Comparison of ENCODE assay signal across 25 cellular contexts in genomic region chr2:100256416-100256815, GRCh38.
DNase-seq lines count a peak whose midpoint lies in the region; ATAC-seq, FAIRE-seq and TF ChIP-seq lines count a peak whose summit lies in the region.
"Had no signal": no experiment of that assay in that cellular context is flagged by ENCODE, and none has a peak within 500 bp of the region (broad histone marks: within the 10 kb centered on the region; RNA-seq: fewer than 3 reads in every experiment).

No MANE protein-coding gene starts in this region.

- no peak overlapping the region for H3K9ac ChIP-seq in GM23248
- H3K9ac ChIP-seq in H1 (replicated peaks in 1 of 4; ENCODE audit: extremely low read depth in 1 of 4, low read depth in 3 of 4, low read length in 3 of 4): no peak overlapping the region

- H3K56ac ChIP-seq in H1 (replicated peaks; ENCODE audit: insufficient read length, low read depth, low read length): no peak overlapping the region

- H3K4me2 ChIP-seq in GM23248 (ENCODE audit: unreplicated experiment) (no peak overlapping the region), H1 (ENCODE audit: insufficient read depth in 1 of 2, low read depth in 2 of 2, low read length in 2 of 2) (no peak overlapping the region)

- H3K4me3 ChIP-seq in GM23248 (no peak overlapping the region), H1 (ENCODE audit: extremely low read depth in 1 of 4, insufficient read depth in 2 of 4, low read depth in 3 of 4, low read length in 4 of 4) (no peak overlapping the region)

- CTCF ChIA-PET in H1 (lab: Charles Lee; ENCODE audit: partially characterized antibody): interaction anchor here (10.8 kb wide), 1 partner anchor 8 kb away, joined by 178 read pairs; no protein-coding TSS in a partner anchor

- no peaks in the 10 kb centered on the region for H3F3A ChIP-seq in GM23248 (ENCODE audit: insufficient read depth)

- no peak overlapping the region for H2BK12ac ChIP-seq in H1 (ENCODE audit: low read depth, low read length)

- intact Hi-C loops in cardiac septum (cut with DNase I): no loop called here
- intact Hi-C loops in left cardiac atrium (cut with DNase I): no loop called here

- no peak for TF ChIP-seq POLR2A in H1 (IDR thresholded peaks at IDR 0.05; ENCODE audit: control extremely low read depth in 1 of 2, low read depth in 2 of 2, low read length in 2 of 2)

- H4K20me1 ChIP-seq in GM23248 (ENCODE audit: insufficient read depth) (no peaks in the 10 kb centered on the region), H1 (replicated peaks in 1 of 2; ENCODE audit: control insufficient read depth in 1 of 2, insufficient read depth in 2 of 2, low read length in 2 of 2) (no peaks in the 10 kb centered on the region)

- no peaks in the 10 kb centered on the region for H3K23me2 ChIP-seq in H1 (ENCODE audit: low read depth, low read length)

- no peaks in the 10 kb centered on the region for H3K79me2 ChIP-seq in GM23248 (ENCODE audit: insufficient read depth)
- no peaks in the 10 kb centered on the region for H3K79me2 ChIP-seq in H1 (ENCODE audit: control insufficient read depth in 1 of 2, insufficient read depth in 2 of 2, low read length in 2 of 2)

- H4K91ac ChIP-seq in H1 (replicated peaks; ENCODE audit: insufficient read length, low read length): no peak overlapping the region

- no peak for TF ChIP-seq RAD21 in H1 (IDR thresholded peaks at IDR 0.05 in 1 of 2, conservative IDR thresholded peaks at IDR 0.05 in 1 of 2; ENCODE audit: low read depth in 2 of 2, low read length in 2 of 2)

- H3K4me1 ChIP-seq in GM23248 (ENCODE audit: insufficient read depth): no peaks in the 10 kb centered on the region
- no peaks in the 10 kb centered on the region for H3K4me1 ChIP-seq in H1 (replicated peaks in 1 of 4; ENCODE audit: control insufficient read depth in 3 of 4, insufficient read depth in 4 of 4, low read length in 3 of 4)

- H3K27me3 ChIP-seq in GM23248 (replicated peaks; ENCODE audit: insufficient read depth): peaks cover 6% of the 10 kb centered on the region
- H3K27me3 ChIP-seq in H1 (replicated peaks in 1 of 4; ENCODE audit: control insufficient read depth in 3 of 4, extremely low read depth in 1 of 4, insufficient read depth in 3 of 4, low read length in 3 of 4): no peaks in the 10 kb centered on the region

- 63 to 65% methylated on average over 8 to 11 of the region's 11 CpGs for WGBS in GM23248 (ENCODE audit: low coverage in 1 of 2, low lambda C conversion rate in 2 of 2, missing lambda C conversion rate in 2 of 2), 2 experiments
- WGBS in H1 (ENCODE audit: extremely low coverage in 1 of 2, insufficient coverage in 1 of 2, insufficient read length in 1 of 2, insufficient replicate concordance in 2 of 2, low coverage in 1 of 2, low lambda C conversion rate in 2 of 2, missing lambda C conversion rate in 1 of 2), 2 experiments: 88% methylated on average over 11 of the region's 11 CpGs; no CpG with 5 or more reads in 1 of the 2 experiments

- H3K79me1 ChIP-seq in H1 (ENCODE audit: low read depth, low read length): no peaks in the 10 kb centered on the region

- in situ Hi-C loops in GM23248 (cut with MboI): loop anchor here (10.0 kb wide), 1 partner anchor 702 kb away; no protein-coding TSS in a partner anchor

- ATAC-seq in left cardiac atrium: no peak
- ATAC-seq in GM19328 (IDR thresholded peaks at IDR 0.05; ENCODE audit: unreplicated experiment): no peak
- ATAC-seq: Panc1 had no signal

- H3K9me2 ChIP-seq in GM23248 (ENCODE audit: insufficient read depth): no peaks in the 10 kb centered on the region

- no peaks in the 10 kb centered on the region for H3K9me3 ChIP-seq in GM23248 (ENCODE audit: low read depth)
- H3K9me3 ChIP-seq in H1 (ENCODE audit: insufficient read depth in 2 of 2, low read depth in 1 of 2, low read length in 1 of 2): no peaks in the 10 kb centered on the region

- peak overlapping the region; percentile 52; the same call in 1 of the 2 replicates for H4K8ac ChIP-seq in H1 (ENCODE audit: extremely low read depth, insufficient read depth, low read length)

- H2AFZ ChIP-seq in GM23248 (no peak overlapping the region), H1 (ENCODE audit: low read length) (no peak overlapping the region)

- no peak for TF ChIP-seq EP300 in H1 (IDR thresholded peaks at IDR 0.05; ENCODE audit: borderline replicate concordance in 1 of 2, low read depth in 2 of 2, low read length in 2 of 2)

- POLR2A ChIA-PET in H1 (lab: Charles Lee; ENCODE audit: partially characterized antibody): no interaction called here

- H2BK120ac ChIP-seq in H1 (replicated peaks; ENCODE audit: low read depth, low read length): no peak overlapping the region

- no peak overlapping the region for H3K27ac ChIP-seq in GM23248
- H3K27ac ChIP-seq in H1 (ENCODE audit: low read depth, low read length): no peak overlapping the region

- no peak for TF ChIP-seq CTCF in H1 (IDR thresholded peaks at IDR 0.05; ENCODE audit: control extremely low read depth in 1 of 3, insufficient read depth in 1 of 3, low read depth in 1 of 3, low read length in 3 of 3)

- no peak overlapping the region for H3K23ac ChIP-seq in H1 (ENCODE audit: insufficient read length)

- peak; percentile 71 for DNase-seq in cardiac septum (ENCODE audit: low spot score)
- no peak for DNase-seq in left cardiac atrium
- peak; percentile 15 for DNase-seq in GM23248
- no peak for DNase-seq in H1 (ENCODE audit: low read depth in 1 of 2, low spot score in 2 of 2)
- DNase-seq in HK-2 (ENCODE audit: unreplicated experiment): no peak
- DNase-seq in NCI-H128 (lab: John Stamatoyannopoulos, UW; ENCODE audit: unreplicated experiment): no peak
- DNase-seq: Calu3, DMS79 treated with DMSO at 0.1 percent for 48 hours, GF-D8, H9, KBM-7, MV-4-11, NCI-H1105, NCI-H146, NCI-H1930, NCI-H2107, NCI-H510A, NCI-H69, SHP77 treated with DMSO at 0.1 percent for 48 hours, SW 1271 had no signal

- H3K14ac ChIP-seq in H1 (ENCODE audit: insufficient read length): no peak overlapping the region

- FAIRE-seq in H1 (lab: Jason Lieb, UNC): no peak
- FAIRE-seq: A204.1, GM12891, HTR-8/SVneo had no signal

- H3K4ac ChIP-seq in H1 (replicated peaks; ENCODE audit: insufficient read length, low read depth, low read length): no peak overlapping the region

- no peak overlapping the region for H2BK15ac ChIP-seq in H1 (ENCODE audit: low read length)

- H2BK5ac ChIP-seq in H1 (ENCODE audit: low read depth, low read length): no peak overlapping the region

- H2BK20ac ChIP-seq in H1 (ENCODE audit: low read length): no peak overlapping the region

- H2AK5ac ChIP-seq in H1 (ENCODE audit: low read depth, low read length): no peak overlapping the region

- H4K5ac ChIP-seq in H1 (ENCODE audit: insufficient read length, low read depth, low read length): no peak overlapping the region

- H3K36me3 ChIP-seq in GM23248 (ENCODE audit: low read depth) (no peaks in the 10 kb centered on the region), H1 (ENCODE audit: control insufficient read depth in 2 of 4, insufficient read depth in 4 of 4, low read length in 3 of 4) (no peaks in the 10 kb centered on the region)

- no peak overlapping the region for H3K18ac ChIP-seq in H1 (ENCODE audit: extremely low read depth, low read length)

TF ChIP-seq in H1, 55 proteins besides CTCF, POLR2A, EP300 and RAD21:
- TF ChIP-seq JUND (IDR thresholded peaks at IDR 0.05; ENCODE audit: low read length): no peak
- TF ChIP-seq KDM4A (IDR thresholded peaks at IDR 0.05; ENCODE audit: low read depth, low read length, severe bottlenecking): no peak
- no peak for TF ChIP-seq CBX8 (IDR thresholded peaks at IDR 0.05; ENCODE audit: borderline replicate concordance, low read depth, low read length)

Comparison
In these comparisons a context has a peak if more than half of its experiments do, and no peak if none do; other contexts are left out.
1. DNase-seq: peak in cardiac septum (single experiment) and GM23248 (single experiment); none in left cardiac atrium (single experiment), H1 (0 of 2), HK-2 (single experiment) and NCI-H128 (single experiment).